1 cellular context compared by ENCODE assay signal in the genomic region with DNA sequence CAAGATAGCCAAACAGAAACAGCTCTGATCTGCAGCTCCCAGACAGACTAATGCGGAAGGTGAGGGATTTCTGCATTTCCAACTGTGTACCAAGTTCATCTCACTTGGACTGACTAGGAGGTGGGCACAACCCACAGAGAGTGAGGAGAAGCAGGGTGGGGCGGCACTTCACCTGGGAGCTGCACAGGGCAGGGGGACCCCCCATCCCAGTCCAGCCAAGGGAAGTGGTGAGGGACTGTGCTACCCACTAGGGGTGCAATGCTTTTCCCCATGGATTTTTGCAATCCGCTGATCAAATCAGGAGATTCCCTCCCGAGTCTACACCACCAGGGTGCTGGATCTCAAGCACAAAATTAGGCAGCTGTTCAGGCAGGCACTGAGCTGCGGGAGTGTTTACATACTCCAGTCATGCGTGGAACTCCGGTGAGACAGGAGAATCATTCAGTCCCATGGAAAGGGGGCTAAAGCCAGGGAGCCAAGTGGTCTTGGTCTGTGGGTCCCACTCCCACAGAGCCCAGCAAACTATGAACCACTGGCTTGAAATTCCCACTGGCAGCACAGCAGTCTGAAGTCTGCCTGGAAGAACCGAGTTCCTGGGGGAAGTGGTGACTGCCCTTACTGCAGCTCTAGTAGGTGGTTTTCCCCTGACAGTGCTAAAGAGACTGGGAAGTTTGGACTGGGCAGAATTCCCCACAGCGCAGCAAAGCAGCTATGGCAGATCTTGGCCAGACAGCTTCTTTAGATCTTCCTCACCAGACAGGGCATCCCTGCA.
TF ChIP-seq lines count a peak whose summit lies in the region.

No MANE protein-coding gene starts in this region.

TF ChIP-seq in H1, 55 proteins besides CTCF, POLR2A, EP300 and RAD21 (continued from another document):
- no peak for TF ChIP-seq SRF (IDR thresholded peaks at IDR 0.05; ENCODE audit: low read depth, low read length)
- TF ChIP-seq TCF12 (IDR thresholded peaks at IDR 0.05; ENCODE audit: low read depth, low read length) = no peak
- no peak for TF ChIP-seq BRCA1 (IDR thresholded peaks at IDR 0.05; ENCODE audit: low read depth, low read length)
- TF ChIP-seq CREB1 (IDR thresholded peaks at IDR 0.05) = no peak
- TF ChIP-seq TBP (IDR thresholded peaks at IDR 0.05; ENCODE audit: low read depth, low read length) = no peak
- TF ChIP-seq CHD1 (IDR thresholded peaks at IDR 0.05; ENCODE audit: low read depth, low read length) = no peak
